1 cellular context compared by ENCODE assay signal in the genomic region with DNA sequence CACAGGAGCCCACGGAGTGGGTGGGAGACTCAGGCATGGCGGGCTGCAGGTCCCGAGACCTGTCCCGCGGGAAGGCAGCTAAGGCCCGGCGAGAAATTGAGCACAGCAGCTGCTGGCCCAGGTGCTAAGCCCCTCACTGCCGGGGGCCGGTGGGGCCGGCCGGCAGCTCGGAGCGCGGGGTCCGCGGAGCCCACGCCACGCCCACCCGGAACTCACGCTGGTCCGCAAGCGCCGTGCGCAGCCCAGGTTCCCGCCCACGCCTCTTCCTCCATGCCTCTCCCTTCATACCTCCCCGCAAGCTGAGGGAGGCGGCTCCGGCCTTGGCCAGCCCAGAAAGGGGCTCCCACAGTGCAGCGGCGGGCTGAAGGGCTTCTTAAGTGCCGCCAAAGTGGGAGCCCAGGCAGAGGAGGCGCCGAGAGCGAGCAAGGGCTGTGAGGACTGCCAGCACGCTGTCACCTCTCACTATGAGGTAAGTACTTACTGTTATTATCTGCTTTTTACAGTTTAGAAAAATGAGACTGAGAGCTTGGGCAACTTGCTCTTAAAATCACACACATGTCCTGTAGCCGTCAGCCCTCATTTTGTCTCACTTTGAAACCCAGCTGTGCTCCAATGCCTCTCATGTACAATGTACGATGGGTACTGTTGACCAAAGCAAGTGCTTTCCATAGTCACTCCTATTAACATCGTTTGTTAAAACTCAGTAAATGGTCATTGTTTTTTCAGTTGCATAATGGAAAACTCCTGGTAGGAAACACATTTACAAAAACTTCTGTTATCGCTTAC.
TF ChIP-seq lines count a peak whose summit lies in the region.

No MANE protein-coding gene starts in this region.

TF ChIP-seq in K562, 482 proteins besides CTCF, POLR2A, EP300 and RAD21 (continued from another document and continues in another):
- TF ChIP-seq, protein P1, sequence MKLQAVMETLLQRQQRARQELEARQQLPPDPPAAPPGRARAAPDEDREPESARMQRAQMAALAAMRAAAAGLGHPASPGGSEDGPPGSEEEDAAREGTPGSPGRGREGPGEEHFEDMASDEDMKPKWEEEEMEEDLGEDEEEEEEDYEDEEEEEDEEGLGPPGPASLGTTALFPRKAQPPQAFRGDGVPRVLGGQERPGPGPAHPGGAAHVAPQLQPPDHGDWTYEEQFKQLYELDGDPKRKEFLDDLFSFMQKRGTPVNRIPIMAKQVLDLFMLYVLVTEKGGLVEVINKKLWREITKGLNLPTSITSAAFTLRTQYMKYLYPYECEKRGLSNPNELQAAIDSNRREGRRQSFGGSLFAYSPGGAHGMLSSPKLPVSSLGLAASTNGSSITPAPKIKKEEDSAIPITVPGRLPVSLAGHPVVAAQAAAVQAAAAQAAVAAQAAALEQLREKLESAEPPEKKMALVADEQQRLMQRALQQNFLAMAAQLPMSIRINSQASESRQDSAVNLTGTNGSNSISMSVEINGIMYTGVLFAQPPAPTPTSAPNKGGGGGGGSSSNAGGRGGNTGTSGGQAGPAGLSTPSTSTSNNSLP (IDR thresholded peaks at IDR 0.05; ENCODE audit: borderline replicate concordance, low read depth, low read length), result no peak
- TF ChIP-seq ZNF146 (CRISPR knock-in tag; IDR thresholded peaks at IDR 0.05; ENCODE audit: unreplicated experiment), result no peak
- peak; percentile 71 for TF ChIP-seq ELF1 (tag; IDR thresholded peaks at IDR 0.05)
- TF ChIP-seq SAP30 (IDR thresholded peaks at IDR 0.05; ENCODE audit: borderline replicate concordance, insufficient read depth, low read depth, low read length, poor library complexity, severe bottlenecking), result peak; percentile 29
- no peak for TF ChIP-seq PURB (CRISPR knock-in tag; IDR thresholded peaks at IDR 0.05; ENCODE audit: low read depth)
- no peak for TF ChIP-seq SRSF9 (IDR thresholded peaks at IDR 0.05; ENCODE audit: borderline replicate concordance, low read depth, low read length)
- no peak for TF ChIP-seq POU5F1 (IDR thresholded peaks at IDR 0.05; ENCODE audit: borderline replicate concordance, low read depth, low read length, partially characterized antibody)
- peak; percentile 82 for TF ChIP-seq HNRNPLL (IDR thresholded peaks at IDR 0.05; ENCODE audit: low read depth, low read length, poor library complexity, severe bottlenecking)
- TF ChIP-seq SMAD2 (IDR thresholded peaks at IDR 0.05; ENCODE audit: low read depth, low read length), result no peak
- TF ChIP-seq ESRRB (CRISPR knock-in tag; IDR thresholded peaks at IDR 0.05; ENCODE audit: borderline replicate concordance), result no peak
- peak in 1 of 2 experiments; percentile 95; a peak in 1 of 4 replicates for TF ChIP-seq NONO (IDR thresholded peaks at IDR 0.05; ENCODE audit: low read depth in 2 of 2, low read length in 1 of 2)
- no peak for TF ChIP-seq HEY1 (CRISPR knock-in tag; IDR thresholded peaks at IDR 0.05; ENCODE audit: borderline replicate concordance)
- TF ChIP-seq HMGN3 (IDR thresholded peaks at IDR 0.05; ENCODE audit: borderline replicate concordance, extremely low read depth, insufficient read length, low read depth, low read length), result peak; percentile 54
- TF ChIP-seq POLR3A (IDR thresholded peaks at IDR 0.05; ENCODE audit: borderline replicate concordance, extremely low read depth, insufficient read depth, insufficient read length), result no peak
- TF ChIP-seq BMI1 (IDR thresholded peaks at IDR 0.05; ENCODE audit: low read length), result no peak
- TF ChIP-seq, protein P2, sequence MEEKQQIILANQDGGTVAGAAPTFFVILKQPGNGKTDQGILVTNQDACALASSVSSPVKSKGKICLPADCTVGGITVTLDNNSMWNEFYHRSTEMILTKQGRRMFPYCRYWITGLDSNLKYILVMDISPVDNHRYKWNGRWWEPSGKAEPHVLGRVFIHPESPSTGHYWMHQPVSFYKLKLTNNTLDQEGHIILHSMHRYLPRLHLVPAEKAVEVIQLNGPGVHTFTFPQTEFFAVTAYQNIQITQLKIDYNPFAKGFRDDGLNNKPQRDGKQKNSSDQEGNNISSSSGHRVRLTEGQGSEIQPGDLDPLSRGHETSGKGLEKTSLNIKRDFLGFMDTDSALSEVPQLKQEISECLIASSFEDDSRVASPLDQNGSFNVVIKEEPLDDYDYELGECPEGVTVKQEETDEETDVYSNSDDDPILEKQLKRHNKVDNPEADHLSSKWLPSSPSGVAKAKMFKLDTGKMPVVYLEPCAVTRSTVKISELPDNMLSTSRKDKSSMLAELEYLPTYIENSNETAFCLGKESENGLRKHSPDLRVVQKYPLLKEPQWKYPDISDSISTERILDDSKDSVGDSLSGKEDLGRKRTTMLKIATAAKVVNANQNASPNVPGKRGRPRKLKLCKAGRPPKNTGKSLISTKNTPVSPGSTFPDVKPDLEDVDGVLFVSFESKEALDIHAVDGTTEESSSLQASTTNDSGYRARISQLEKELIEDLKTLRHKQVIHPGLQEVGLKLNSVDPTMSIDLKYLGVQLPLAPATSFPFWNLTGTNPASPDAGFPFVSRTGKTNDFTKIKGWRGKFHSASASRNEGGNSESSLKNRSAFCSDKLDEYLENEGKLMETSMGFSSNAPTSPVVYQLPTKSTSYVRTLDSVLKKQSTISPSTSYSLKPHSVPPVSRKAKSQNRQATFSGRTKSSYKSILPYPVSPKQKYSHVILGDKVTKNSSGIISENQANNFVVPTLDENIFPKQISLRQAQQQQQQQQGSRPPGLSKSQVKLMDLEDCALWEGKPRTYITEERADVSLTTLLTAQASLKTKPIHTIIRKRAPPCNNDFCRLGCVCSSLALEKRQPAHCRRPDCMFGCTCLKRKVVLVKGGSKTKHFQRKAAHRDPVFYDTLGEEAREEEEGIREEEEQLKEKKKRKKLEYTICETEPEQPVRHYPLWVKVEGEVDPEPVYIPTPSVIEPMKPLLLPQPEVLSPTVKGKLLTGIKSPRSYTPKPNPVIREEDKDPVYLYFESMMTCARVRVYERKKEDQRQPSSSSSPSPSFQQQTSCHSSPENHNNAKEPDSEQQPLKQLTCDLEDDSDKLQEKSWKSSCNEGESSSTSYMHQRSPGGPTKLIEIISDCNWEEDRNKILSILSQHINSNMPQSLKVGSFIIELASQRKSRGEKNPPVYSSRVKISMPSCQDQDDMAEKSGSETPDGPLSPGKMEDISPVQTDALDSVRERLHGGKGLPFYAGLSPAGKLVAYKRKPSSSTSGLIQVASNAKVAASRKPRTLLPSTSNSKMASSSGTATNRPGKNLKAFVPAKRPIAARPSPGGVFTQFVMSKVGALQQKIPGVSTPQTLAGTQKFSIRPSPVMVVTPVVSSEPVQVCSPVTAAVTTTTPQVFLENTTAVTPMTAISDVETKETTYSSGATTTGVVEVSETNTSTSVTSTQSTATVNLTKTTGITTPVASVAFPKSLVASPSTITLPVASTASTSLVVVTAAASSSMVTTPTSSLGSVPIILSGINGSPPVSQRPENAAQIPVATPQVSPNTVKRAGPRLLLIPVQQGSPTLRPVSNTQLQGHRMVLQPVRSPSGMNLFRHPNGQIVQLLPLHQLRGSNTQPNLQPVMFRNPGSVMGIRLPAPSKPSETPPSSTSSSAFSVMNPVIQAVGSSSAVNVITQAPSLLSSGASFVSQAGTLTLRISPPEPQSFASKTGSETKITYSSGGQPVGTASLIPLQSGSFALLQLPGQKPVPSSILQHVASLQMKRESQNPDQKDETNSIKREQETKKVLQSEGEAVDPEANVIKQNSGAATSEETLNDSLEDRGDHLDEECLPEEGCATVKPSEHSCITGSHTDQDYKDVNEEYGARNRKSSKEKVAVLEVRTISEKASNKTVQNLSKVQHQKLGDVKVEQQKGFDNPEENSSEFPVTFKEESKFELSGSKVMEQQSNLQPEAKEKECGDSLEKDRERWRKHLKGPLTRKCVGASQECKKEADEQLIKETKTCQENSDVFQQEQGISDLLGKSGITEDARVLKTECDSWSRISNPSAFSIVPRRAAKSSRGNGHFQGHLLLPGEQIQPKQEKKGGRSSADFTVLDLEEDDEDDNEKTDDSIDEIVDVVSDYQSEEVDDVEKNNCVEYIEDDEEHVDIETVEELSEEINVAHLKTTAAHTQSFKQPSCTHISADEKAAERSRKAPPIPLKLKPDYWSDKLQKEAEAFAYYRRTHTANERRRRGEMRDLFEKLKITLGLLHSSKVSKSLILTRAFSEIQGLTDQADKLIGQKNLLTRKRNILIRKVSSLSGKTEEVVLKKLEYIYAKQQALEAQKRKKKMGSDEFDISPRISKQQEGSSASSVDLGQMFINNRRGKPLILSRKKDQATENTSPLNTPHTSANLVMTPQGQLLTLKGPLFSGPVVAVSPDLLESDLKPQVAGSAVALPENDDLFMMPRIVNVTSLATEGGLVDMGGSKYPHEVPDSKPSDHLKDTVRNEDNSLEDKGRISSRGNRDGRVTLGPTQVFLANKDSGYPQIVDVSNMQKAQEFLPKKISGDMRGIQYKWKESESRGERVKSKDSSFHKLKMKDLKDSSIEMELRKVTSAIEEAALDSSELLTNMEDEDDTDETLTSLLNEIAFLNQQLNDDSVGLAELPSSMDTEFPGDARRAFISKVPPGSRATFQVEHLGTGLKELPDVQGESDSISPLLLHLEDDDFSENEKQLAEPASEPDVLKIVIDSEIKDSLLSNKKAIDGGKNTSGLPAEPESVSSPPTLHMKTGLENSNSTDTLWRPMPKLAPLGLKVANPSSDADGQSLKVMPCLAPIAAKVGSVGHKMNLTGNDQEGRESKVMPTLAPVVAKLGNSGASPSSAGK (IDR thresholded peaks at IDR 0.05), result peak; percentile 60; the same call in 1 of the 2 replicates
- TF ChIP-seq, protein P3, sequence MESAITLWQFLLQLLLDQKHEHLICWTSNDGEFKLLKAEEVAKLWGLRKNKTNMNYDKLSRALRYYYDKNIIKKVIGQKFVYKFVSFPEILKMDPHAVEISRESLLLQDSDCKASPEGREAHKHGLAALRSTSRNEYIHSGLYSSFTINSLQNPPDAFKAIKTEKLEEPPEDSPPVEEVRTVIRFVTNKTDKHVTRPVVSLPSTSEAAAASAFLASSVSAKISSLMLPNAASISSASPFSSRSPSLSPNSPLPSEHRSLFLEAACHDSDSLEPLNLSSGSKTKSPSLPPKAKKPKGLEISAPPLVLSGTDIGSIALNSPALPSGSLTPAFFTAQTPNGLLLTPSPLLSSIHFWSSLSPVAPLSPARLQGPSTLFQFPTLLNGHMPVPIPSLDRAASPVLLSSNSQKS (CRISPR knock-in tag; IDR thresholded peaks at IDR 0.05), result no peak
- no peak for TF ChIP-seq ZNF347 (CRISPR knock-in tag; IDR thresholded peaks at IDR 0.05; ENCODE audit: low read depth)
- 0 out of 2 replicates have a peak, but pooled peaks have one; percentile 61 for TF ChIP-seq SP1 (CRISPR knock-in tag; IDR thresholded peaks at IDR 0.05)
- TF ChIP-seq, protein P4, sequence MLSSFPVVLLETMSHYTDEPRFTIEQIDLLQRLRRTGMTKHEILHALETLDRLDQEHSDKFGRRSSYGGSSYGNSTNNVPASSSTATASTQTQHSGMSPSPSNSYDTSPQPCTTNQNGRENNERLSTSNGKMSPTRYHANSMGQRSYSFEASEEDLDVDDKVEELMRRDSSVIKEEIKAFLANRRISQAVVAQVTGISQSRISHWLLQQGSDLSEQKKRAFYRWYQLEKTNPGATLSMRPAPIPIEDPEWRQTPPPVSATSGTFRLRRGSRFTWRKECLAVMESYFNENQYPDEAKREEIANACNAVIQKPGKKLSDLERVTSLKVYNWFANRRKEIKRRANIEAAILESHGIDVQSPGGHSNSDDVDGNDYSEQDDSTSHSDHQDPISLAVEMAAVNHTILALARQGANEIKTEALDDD (IDR thresholded peaks at IDR 0.05), result no peak
- TF ChIP-seq RBFOX2 (IDR thresholded peaks at IDR 0.05; ENCODE audit: low read depth, low read length), result peak; percentile 87
- TF ChIP-seq RNF2 (IDR thresholded peaks at IDR 0.05), result no peak
- peak; percentile 86; the same call in 1 of the 2 replicates for TF ChIP-seq NBN (IDR thresholded peaks at IDR 0.05; ENCODE audit: low read depth)
- TF ChIP-seq, protein P5, sequence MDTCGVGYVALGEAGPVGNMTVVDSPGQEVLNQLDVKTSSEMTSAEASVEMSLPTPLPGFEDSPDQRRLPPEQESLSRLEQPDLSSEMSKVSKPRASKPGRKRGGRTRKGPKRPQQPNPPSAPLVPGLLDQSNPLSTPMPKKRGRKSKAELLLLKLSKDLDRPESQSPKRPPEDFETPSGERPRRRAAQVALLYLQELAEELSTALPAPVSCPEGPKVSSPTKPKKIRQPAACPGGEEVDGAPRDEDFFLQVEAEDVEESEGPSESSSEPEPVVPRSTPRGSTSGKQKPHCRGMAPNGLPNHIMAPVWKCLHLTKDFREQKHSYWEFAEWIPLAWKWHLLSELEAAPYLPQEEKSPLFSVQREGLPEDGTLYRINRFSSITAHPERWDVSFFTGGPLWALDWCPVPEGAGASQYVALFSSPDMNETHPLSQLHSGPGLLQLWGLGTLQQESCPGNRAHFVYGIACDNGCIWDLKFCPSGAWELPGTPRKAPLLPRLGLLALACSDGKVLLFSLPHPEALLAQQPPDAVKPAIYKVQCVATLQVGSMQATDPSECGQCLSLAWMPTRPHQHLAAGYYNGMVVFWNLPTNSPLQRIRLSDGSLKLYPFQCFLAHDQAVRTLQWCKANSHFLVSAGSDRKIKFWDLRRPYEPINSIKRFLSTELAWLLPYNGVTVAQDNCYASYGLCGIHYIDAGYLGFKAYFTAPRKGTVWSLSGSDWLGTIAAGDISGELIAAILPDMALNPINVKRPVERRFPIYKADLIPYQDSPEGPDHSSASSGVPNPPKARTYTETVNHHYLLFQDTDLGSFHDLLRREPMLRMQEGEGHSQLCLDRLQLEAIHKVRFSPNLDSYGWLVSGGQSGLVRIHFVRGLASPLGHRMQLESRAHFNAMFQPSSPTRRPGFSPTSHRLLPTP (IDR thresholded peaks at IDR 0.05; ENCODE audit: borderline replicate concordance, extremely low read depth, insufficient read length), result no peak
- TF ChIP-seq TAF9B (IDR thresholded peaks at IDR 0.05; ENCODE audit: partially characterized antibody), result peak; percentile 47
- no peak for TF ChIP-seq CBX5 (IDR thresholded peaks at IDR 0.05; ENCODE audit: borderline replicate concordance, low read depth)
- TF ChIP-seq, protein P6, sequence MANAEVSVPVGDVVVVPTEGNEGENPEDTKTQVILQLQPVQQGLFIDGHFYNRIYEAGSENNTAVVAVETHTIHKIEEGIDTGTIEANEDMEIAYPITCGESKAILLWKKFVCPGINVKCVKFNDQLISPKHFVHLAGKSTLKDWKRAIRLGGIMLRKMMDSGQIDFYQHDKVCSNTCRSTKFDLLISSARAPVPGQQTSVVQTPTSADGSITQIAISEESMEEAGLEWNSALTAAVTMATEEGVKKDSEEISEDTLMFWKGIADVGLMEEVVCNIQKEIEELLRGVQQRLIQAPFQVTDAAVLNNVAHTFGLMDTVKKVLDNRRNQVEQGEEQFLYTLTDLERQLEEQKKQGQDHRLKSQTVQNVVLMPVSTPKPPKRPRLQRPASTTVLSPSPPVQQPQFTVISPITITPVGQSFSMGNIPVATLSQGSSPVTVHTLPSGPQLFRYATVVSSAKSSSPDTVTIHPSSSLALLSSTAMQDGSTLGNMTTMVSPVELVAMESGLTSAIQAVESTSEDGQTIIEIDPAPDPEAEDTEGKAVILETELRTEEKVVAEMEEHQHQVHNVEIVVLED (CRISPR knock-in tag; IDR thresholded peaks at IDR 0.05), result peak; percentile 23; the same call in 1 of the 2 replicates
- peak; percentile 76; the same call in 1 of the 2 replicates for TF ChIP-seq ZBTB7A (IDR thresholded peaks at IDR 0.05; ENCODE audit: borderline replicate concordance, control insufficient read depth, low read depth, low read length)
- TF ChIP-seq, protein P7, sequence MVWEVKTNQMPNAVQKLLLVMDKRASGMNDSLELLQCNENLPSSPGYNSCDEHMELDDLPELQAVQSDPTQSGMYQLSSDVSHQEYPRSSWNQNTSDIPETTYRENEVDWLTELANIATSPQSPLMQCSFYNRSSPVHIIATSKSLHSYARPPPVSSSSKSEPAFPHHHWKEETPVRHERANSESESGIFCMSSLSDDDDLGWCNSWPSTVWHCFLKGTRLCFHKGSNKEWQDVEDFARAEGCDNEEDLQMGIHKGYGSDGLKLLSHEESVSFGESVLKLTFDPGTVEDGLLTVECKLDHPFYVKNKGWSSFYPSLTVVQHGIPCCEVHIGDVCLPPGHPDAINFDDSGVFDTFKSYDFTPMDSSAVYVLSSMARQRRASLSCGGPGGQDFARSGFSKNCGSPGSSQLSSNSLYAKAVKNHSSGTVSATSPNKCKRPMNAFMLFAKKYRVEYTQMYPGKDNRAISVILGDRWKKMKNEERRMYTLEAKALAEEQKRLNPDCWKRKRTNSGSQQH (CRISPR knock-in tag; IDR thresholded peaks at IDR 0.05), result no peak
- TF ChIP-seq POLR3G (IDR thresholded peaks at IDR 0.05; ENCODE audit: extremely low read depth, insufficient read length, insufficient replicate concordance), result no peak
